1 cellular context compared by ENCODE assay signal in the genomic region with DNA sequence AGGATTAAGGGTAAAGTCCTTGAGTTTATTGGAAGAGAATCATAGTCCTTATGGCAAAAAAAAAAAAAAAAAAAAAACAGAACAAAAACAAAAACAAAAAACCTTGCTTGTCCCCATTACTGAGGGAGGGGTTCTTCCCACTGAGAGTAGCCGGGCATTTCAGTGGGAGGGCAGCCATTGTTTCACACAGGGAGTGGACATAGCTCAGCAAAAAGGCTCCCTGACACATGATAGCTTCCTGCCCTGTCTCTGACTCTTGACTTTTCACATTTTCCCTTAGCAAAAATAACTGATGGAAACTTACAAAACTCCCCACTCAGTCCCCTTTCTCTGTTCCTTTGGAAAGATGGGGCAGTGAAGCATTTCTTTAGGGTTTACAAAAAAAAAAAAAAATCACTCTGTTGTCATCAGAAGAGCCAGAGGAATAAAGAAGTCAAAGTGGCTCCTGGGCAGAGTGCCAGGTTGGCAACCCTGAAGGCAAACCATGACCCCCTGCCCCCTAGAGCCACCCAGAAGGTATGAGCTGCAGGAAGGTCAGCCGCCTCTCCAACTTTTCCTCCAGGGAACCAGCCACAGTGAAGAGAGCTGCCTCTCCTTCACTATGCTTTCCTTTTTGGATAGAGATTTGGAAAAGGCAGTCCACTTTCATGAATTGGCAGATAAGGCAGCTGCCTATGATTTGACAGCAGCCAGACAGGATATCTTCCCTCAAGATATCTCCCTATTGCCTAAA.
TF ChIP-seq lines count a peak whose summit lies in the region.

No MANE protein-coding gene starts in this region.

TF ChIP-seq in endothelial cell of umbilical vein, 7 proteins besides CTCF, POLR2A, EP300 and RAD21:
- TF ChIP-seq POLR2AphosphoS5 (IDR thresholded peaks at IDR 0.05; ENCODE audit: insufficient read depth, low read depth, low read length) (no peak), GATA2 (IDR thresholded peaks at IDR 0.05; ENCODE audit: insufficient read depth, insufficient read length, low read depth, low read length) (no peak), FOS (IDR thresholded peaks at IDR 0.05; ENCODE audit: borderline replicate concordance, insufficient read depth, low read length) (no peak), EZH2 (IDR thresholded peaks at IDR 0.05; ENCODE audit: borderline replicate concordance, low read depth, low read length, severe bottlenecking) (no peak), MYC (IDR thresholded peaks at IDR 0.05; ENCODE audit: low read depth, low read length) (no peak)
